ENCODE assay signal across 10 cellular contexts in genomic region chr3:186060222-186060621, GRCh38. TPM values are rescaled to one million over a fixed set of nuclear protein-coding genes. Genes with fewer than 3 reads are reported as not detected.
DNase-seq lines count a peak whose midpoint lies in the region; ATAC-seq, FAIRE-seq and TF ChIP-seq lines count a peak whose summit lies in the region.
"Had no signal": no experiment of that assay in that cellular context is flagged by ENCODE, and none has a peak within 500 bp of the region (broad histone marks: within the 10 kb centered on the region; RNA-seq: fewer than 3 reads in every experiment).

No MANE protein-coding gene starts in this region.

- DNase-seq in GM12865 (ENCODE audit: low read depth) (peak; percentile 75), GM19239 (ENCODE audit: insufficient read length, low spot score) (peak; percentile 24), NOMO-1 treated with DMSO at 0.1 percent for 48 hours (lab: John Stamatoyannopoulos, UW; ENCODE audit: unreplicated experiment) (no peak), endodermal cell (no peak), PC-9 (no peak)
- peak; percentile 3 for DNase-seq in activated T-helper 1 cell treated with anti-CD3 and anti-CD28 coated beads, Interleukin-12 subunit alpha, Interleukin-12 subunit beta, Interleukin-2, Interleukin-4 antibody, amounts not matched to agents 30 ng/mL and 10 ng/mL and 1 ng/mL, durations not matched to agents 14 hours and 24 hours and 36 hours (ENCODE audit: low spot score)
- DNase-seq: Calu3, upper lobe of left lung had no signal

- no peak overlapping the region for H3K4me2 ChIP-seq in PC-9

- H3K9ac ChIP-seq in endodermal cell (ENCODE audit: extremely low read depth, low read length, poor library complexity, severe bottlenecking) = no peak overlapping the region

- no peaks in the 10 kb centered on the region for H3K9me2 ChIP-seq in PC-9 (ENCODE audit: insufficient read depth)

- H3K4me1 ChIP-seq in endodermal cell (ENCODE audit: control insufficient read depth, insufficient read depth, low read length) (no peaks in the 10 kb centered on the region), PC-9 (replicated peaks; ENCODE audit: insufficient read depth) (no peaks in the 10 kb centered on the region)
- H3K4me1 ChIP-seq: upper lobe of left lung had no signal

- H3F3A ChIP-seq in PC-9 (ENCODE audit: insufficient read depth, low read depth) = no peaks in the 10 kb centered on the region

- POLR2A ChIA-PET in PC-9 (lab: Charles Lee; ENCODE audit: unreplicated experiment) = no interaction called here

- no peak overlapping the region for H3K27ac Mint-ChIP-seq in activated T-helper 1 cell treated with anti-CD3 and anti-CD28 coated beads, Interleukin-12 subunit alpha, Interleukin-12 subunit beta, Interleukin-2, Interleukin-4 antibody, amounts not matched to agents 30 ng/mL and 10 ng/mL and 1 ng/mL, durations not matched to agents 14 hours and 24 hours and 36 hours
- H3K27ac Mint-ChIP-seq in endodermal cell = no peak overlapping the region

- intact Hi-C loops in activated T-helper 1 cell treated with anti-CD3 and anti-CD28 coated beads, Interleukin-12 subunit alpha, Interleukin-12 subunit beta, Interleukin-2, Interleukin-4 antibody, amounts not matched to agents 30 ng/mL and 10 ng/mL and 1 ng/mL, durations not matched to agents 14 hours and 24 hours and 36 hours (cut with micrococcal nuclease) = loop anchor here (1.0 to 10.0 kb wide), 3 partner anchors 49 to 91 kb away; partner anchors contain the start of gene ETV5
- intact Hi-C loops in PC-9 (cut with micrococcal nuclease; ENCODE audit: unreplicated experiment) = no loop called here

- CTCF ChIA-PET in PC-9 (lab: Charles Lee) = no interaction called here

- no peaks in the 10 kb centered on the region for H3K79me2 ChIP-seq in PC-9 (ENCODE audit: low read depth)

- H3K27me3 ChIP-seq in endodermal cell (ENCODE audit: control insufficient read depth, insufficient read depth, low read length, poor library complexity, severe bottlenecking) = no peaks in the 10 kb centered on the region
- no peaks in the 10 kb centered on the region for H3K27me3 ChIP-seq in PC-9 (ENCODE audit: insufficient read depth, low read depth)
- H3K27me3 ChIP-seq: upper lobe of left lung had no signal

- peaks cover 13% of the 10 kb centered on the region for H3K4me1 Mint-ChIP-seq in activated T-helper 1 cell treated with anti-CD3 and anti-CD28 coated beads, Interleukin-12 subunit alpha, Interleukin-12 subunit beta, Interleukin-2, Interleukin-4 antibody, amounts not matched to agents 30 ng/mL and 10 ng/mL and 1 ng/mL, durations not matched to agents 14 hours and 24 hours and 36 hours (ENCODE audit: low read depth)
- no peaks in the 10 kb centered on the region for H3K4me1 Mint-ChIP-seq in endodermal cell

- peak; percentile 73 for FAIRE-seq in GM19239 (lab: Jason Lieb, UNC)

- no peak overlapping the region for H3K27ac ChIP-seq in endodermal cell (ENCODE audit: low read depth, low read length)
- H3K27ac ChIP-seq in PC-9 = no peak overlapping the region
- H3K27ac ChIP-seq: upper lobe of left lung had no signal

- H4K20me1 ChIP-seq in PC-9 (ENCODE audit: insufficient read depth) = no peaks in the 10 kb centered on the region

- ATAC-seq in HG03064 (IDR thresholded peaks at IDR 0.05; ENCODE audit: low read depth, unreplicated experiment) = peak; percentile 88
- ATAC-seq in HG02840 (IDR thresholded peaks at IDR 0.05; ENCODE audit: low FRiP score, unreplicated experiment) = no peak

- H3K36me3 Mint-ChIP-seq in activated T-helper 1 cell treated with anti-CD3 and anti-CD28 coated beads, Interleukin-12 subunit alpha, Interleukin-12 subunit beta, Interleukin-2, Interleukin-4 antibody, amounts not matched to agents 30 ng/mL and 10 ng/mL and 1 ng/mL, durations not matched to agents 14 hours and 24 hours and 36 hours (ENCODE audit: low read depth) = no peaks in the 10 kb centered on the region
- peaks cover 85% of the 10 kb centered on the region for H3K36me3 Mint-ChIP-seq in endodermal cell (ENCODE audit: low read depth)

- H3K9me3 Mint-ChIP-seq in activated T-helper 1 cell treated with anti-CD3 and anti-CD28 coated beads, Interleukin-12 subunit alpha, Interleukin-12 subunit beta, Interleukin-2, Interleukin-4 antibody, amounts not matched to agents 30 ng/mL and 10 ng/mL and 1 ng/mL, durations not matched to agents 14 hours and 24 hours and 36 hours = no peaks in the 10 kb centered on the region
- H3K9me3 Mint-ChIP-seq in endodermal cell = no peaks in the 10 kb centered on the region

- H3K9me3 ChIP-seq in endodermal cell (ENCODE audit: control insufficient read depth, low read length) = no peaks in the 10 kb centered on the region
- no peaks in the 10 kb centered on the region for H3K9me3 ChIP-seq in PC-9 (ENCODE audit: insufficient read depth, low read depth)
- H3K9me3 ChIP-seq: upper lobe of left lung had no signal

- no peak overlapping the region for H2AFZ ChIP-seq in PC-9

- 96 to 100% methylated on average over 2 to 3 of the region's 3 CpGs for WGBS in endodermal cell (ENCODE audit: insufficient coverage in 1 of 2, insufficient read length in 1 of 2), 2 experiments

- TF ChIP-seq CTCF in GM12865 (IDR thresholded peaks at IDR 0.05; ENCODE audit: insufficient read depth, low read depth, low read length, missing control alignments) (no peak), endodermal cell (conservative IDR thresholded peaks at IDR 0.05) (no peak), PC-9 (conservative IDR thresholded peaks at IDR 0.05) (no peak)

- H3K4me3 ChIP-seq in GM12865 (ENCODE audit: low read depth, low read length) (no peak overlapping the region), endodermal cell (ENCODE audit: low read length) (no peak overlapping the region), PC-9 (no peak overlapping the region)
- H3K4me3 ChIP-seq: upper lobe of left lung had no signal

- no peak overlapping the region for H3K4me3 Mint-ChIP-seq in activated T-helper 1 cell treated with anti-CD3 and anti-CD28 coated beads, Interleukin-12 subunit alpha, Interleukin-12 subunit beta, Interleukin-2, Interleukin-4 antibody, amounts not matched to agents 30 ng/mL and 10 ng/mL and 1 ng/mL, durations not matched to agents 14 hours and 24 hours and 36 hours
- H3K4me3 Mint-ChIP-seq in endodermal cell = no peak overlapping the region

- no TSS peak for BruUV-seq in PC-9 (replicated peaks; lab: Mats Ljungman, UMichigan)

- peaks cover 57% of the 10 kb centered on the region for H3K27me3 Mint-ChIP-seq in activated T-helper 1 cell treated with anti-CD3 and anti-CD28 coated beads, Interleukin-12 subunit alpha, Interleukin-12 subunit beta, Interleukin-2, Interleukin-4 antibody, amounts not matched to agents 30 ng/mL and 10 ng/mL and 1 ng/mL, durations not matched to agents 14 hours and 24 hours and 36 hours (ENCODE audit: insufficient read depth)
- no peaks in the 10 kb centered on the region for H3K27me3 Mint-ChIP-seq in endodermal cell (ENCODE audit: insufficient read depth)

- peaks cover 73% of the 10 kb centered on the region for H3K36me3 ChIP-seq in endodermal cell (ENCODE audit: control insufficient read depth, insufficient read depth, low read length)
- peaks cover 41% of the 10 kb centered on the region; the same call in 1 of the 2 replicates for H3K36me3 ChIP-seq in PC-9 (ENCODE audit: low read depth)

RNA-seq across cellular contexts. Expression of gene ETV5, which starts 48.7 kb away (rescaled TPM):
- total RNA-seq in activated T-helper 1 cell treated with anti-CD3 and anti-CD28 coated beads, Interleukin-12 subunit alpha, Interleukin-12 subunit beta, Interleukin-2, Interleukin-4 antibody, amounts not matched to agents 30 ng/mL and 10 ng/mL and 1 ng/mL, durations not matched to agents 14 hours and 24 hours and 36 hours = 3.3 and 3.6 TPM in 2 replicates
- total RNA-seq in endodermal cell (10 to 100 TPM; 56.4 to 84.1 TPM), PC-9 (2021) (39.3 and 65.7 TPM in 2 replicates)
- polyA plus RNA-seq in endodermal cell (2013, experiment 1 of 2) = 35.3 TPM
- 36.0 TPM for polyA plus RNA-seq in endodermal cell (2013, experiment 2 of 2)

Comparison
In these comparisons a context has a peak if more than half of its experiments do, and no peak if none do; other contexts are left out.
1. DNase-seq: peak in GM12865 (single experiment), GM19239 (single experiment) and activated T-helper 1 cell treated with anti-CD3 and anti-CD28 coated beads, Interleukin-12 subunit alpha, Interleukin-12 subunit beta, Interleukin-2, Interleukin-4 antibody, amounts not matched to agents 30 ng/mL and 10 ng/mL and 1 ng/mL, durations not matched to agents 14 hours and 24 hours and 36 hours (single experiment); none in NOMO-1 treated with DMSO at 0.1 percent for 48 hours (single experiment), endodermal cell (single experiment) and PC-9 (0 of 2).